8 cellular contexts compared by ENCODE assay signal in the genomic region with DNA sequence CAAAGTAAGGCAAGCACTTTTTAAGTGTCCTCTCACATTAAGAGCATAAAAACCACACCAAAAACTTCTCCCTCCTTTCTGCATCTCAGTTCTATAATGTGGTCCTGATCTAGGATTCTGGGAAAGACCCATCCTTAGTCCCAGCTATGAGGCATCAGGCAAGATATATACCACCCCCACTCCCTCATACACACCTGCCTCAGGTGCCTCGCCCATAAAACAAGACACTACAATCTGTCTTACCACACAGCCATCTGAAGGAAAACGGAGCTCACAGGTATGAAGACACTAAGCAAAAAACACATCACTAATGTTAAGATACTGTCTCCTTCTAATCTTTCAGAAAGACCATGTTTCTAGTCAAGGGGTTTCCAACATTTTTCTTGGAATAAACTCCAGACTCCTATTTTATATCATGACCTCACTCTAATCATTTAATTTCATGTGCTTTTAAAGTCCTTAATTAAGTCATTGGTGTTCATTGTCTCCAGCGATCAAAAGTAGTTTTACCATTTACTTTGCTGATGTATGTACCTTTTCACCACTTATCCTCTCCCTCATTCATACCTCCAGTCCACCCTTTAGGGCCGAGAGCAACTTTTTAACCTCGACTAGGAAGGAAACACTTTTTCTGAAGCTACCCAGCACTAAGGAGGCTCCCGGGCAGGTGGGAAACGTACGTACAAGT. TPM values are rescaled to one million over a fixed set of nuclear protein-coding genes. Genes with fewer than 3 reads are reported as not detected.
A peak's percentile ranks its signal among the peaks of the same experiment; 100 is the strongest.
DNase-seq lines count a peak whose midpoint lies in the region; ATAC-seq and TF ChIP-seq lines count a peak whose summit lies in the region.

No MANE protein-coding gene starts in this region.

- peaks cover 47% of the 10 kb centered on the region for H3K79me2 ChIP-seq in neural progenitor cell (ENCODE audit: low read depth)

- H3K4me3 ChIP-seq in duodenal mucosa (ENCODE audit: low read depth in 1 of 2, low read length in 2 of 2) (peak overlapping the region; percentile 88 to 96), neural progenitor cell (peak overlapping the region; percentile 82)

- H2AFZ ChIP-seq in neural progenitor cell (replicated peaks): no peak overlapping the region

- peaks cover 57% of the 10 kb centered on the region for H4K20me1 ChIP-seq in neural progenitor cell (ENCODE audit: low read depth)

- H3K4me3 Mint-ChIP-seq in CD4-positive, alpha-beta T cell: peak overlapping the region; percentile 91
- peak overlapping the region; percentile 91 for H3K4me3 Mint-ChIP-seq in neural progenitor cell

- no peaks in the 10 kb centered on the region for H3K9me3 ChIP-seq in CD4-positive, alpha-beta T cell (ENCODE audit: control insufficient read depth, low read length)
- H3K9me3 ChIP-seq in duodenal mucosa (ENCODE audit: control insufficient read depth in 1 of 2, low read length in 2 of 2) (no peaks in the 10 kb centered on the region), neural progenitor cell (ENCODE audit: low read depth) (no peaks in the 10 kb centered on the region)

- POLR2A ChIA-PET in CD4-positive, alpha-beta T cell (lab: Charles Lee): interaction anchor here (0.6 to 6.1 kb wide), 20 partner anchors 8 to 255 kb away, joined by 3 to 61 read pairs (median 8); a partner anchor contains a TSS

- TF ChIP-seq CTCF in CD4-positive, alpha-beta T cell (IDR thresholded peaks at IDR 0.05): no peak
- TF ChIP-seq CTCF in neural progenitor cell (IDR thresholded peaks at IDR 0.05): no peak

- H3K27me3 Mint-ChIP-seq in CD4-positive, alpha-beta T cell: no peaks in the 10 kb centered on the region
- H3K27me3 Mint-ChIP-seq in neural progenitor cell (ENCODE audit: insufficient read depth, low read depth): peaks cover 3% of the 10 kb centered on the region

- peak overlapping the region; percentile 84 for H3K27ac ChIP-seq in CD4-positive, alpha-beta T cell (ENCODE audit: low read depth, low read length)
- H3K27ac ChIP-seq in duodenal mucosa (ENCODE audit: low read depth, low read length): peak overlapping the region; percentile 98
- no peak overlapping the region for H3K27ac ChIP-seq in neural progenitor cell

- peaks cover 16% of the 10 kb centered on the region for H3K36me3 Mint-ChIP-seq in CD4-positive, alpha-beta T cell (ENCODE audit: low read depth)
- H3K36me3 Mint-ChIP-seq in neural progenitor cell: peaks cover 5% of the 10 kb centered on the region

- H3K36me3 ChIP-seq in duodenal mucosa (ENCODE audit: control insufficient read depth in 1 of 2, insufficient read depth in 2 of 2, low read length in 2 of 2): no peaks in the 10 kb centered on the region
- H3K36me3 ChIP-seq in neural progenitor cell: no peaks in the 10 kb centered on the region

- H3K4me1 ChIP-seq in duodenal mucosa (ENCODE audit: control insufficient read depth in 1 of 2, insufficient read depth in 2 of 2, low read length in 2 of 2) (peaks cover 80 to 83% of the 10 kb centered on the region in 2 donors), neural progenitor cell (peaks cover 21% of the 10 kb centered on the region)

- H3F3A ChIP-seq in neural progenitor cell (ENCODE audit: low read depth): peaks cover 22% of the 10 kb centered on the region

- CTCF ChIA-PET in CD4-positive, alpha-beta T cell (lab: Charles Lee): interaction anchor here (0.6 to 5.1 kb wide), 11 partner anchors 9 to 180 kb away, joined by 3 to 48 read pairs (median 7); a partner anchor contains a TSS

- peaks cover 89% of the 10 kb centered on the region for H3K4me1 Mint-ChIP-seq in CD4-positive, alpha-beta T cell (ENCODE audit: low read depth)
- H3K4me1 Mint-ChIP-seq in neural progenitor cell: peaks cover 59% of the 10 kb centered on the region

- H3K4me2 ChIP-seq in neural progenitor cell: peak overlapping the region; percentile 99

- H3K9me3 Mint-ChIP-seq in CD4-positive, alpha-beta T cell: no peaks in the 10 kb centered on the region
- H3K9me3 Mint-ChIP-seq in neural progenitor cell: no peaks in the 10 kb centered on the region

- no peak for ATAC-seq in CD4-positive, alpha-beta T cell (ENCODE audit: poor library complexity)

- peak overlapping the region; percentile 82 for H3K27ac Mint-ChIP-seq in CD4-positive, alpha-beta T cell
- peak overlapping the region; percentile 42 for H3K27ac Mint-ChIP-seq in neural progenitor cell

- DNase-seq in CD4-positive, alpha-beta T cell: no peak
- DNase-seq in NCI-H69 (lab: John Stamatoyannopoulos, UW) (peak; percentile 66), neural progenitor cell (ENCODE audit: low spot score) (no peak), NCI-H774 (lab: John Stamatoyannopoulos, UW) (no peak), retina (no peak)
- no peak for DNase-seq in effector CD4-positive, alpha-beta T cell
- DNase-seq in stimulated activated CD4-positive, alpha-beta T cell treated with anti-CD3 and anti-CD28 coated beads, Interleukin-4, amount 100 ng/mL, for 24 hours: no peak

- intact Hi-C loops in CD4-positive, alpha-beta T cell (cut with DNase I, micrococcal nuclease): loop anchor here (2.0 to 5.0 kb wide), 10 partner anchors 19 to 253 kb away; a partner anchor contains a TSS

- no peaks in the 10 kb centered on the region for H3K27me3 ChIP-seq in CD4-positive, alpha-beta T cell (ENCODE audit: control insufficient read depth, insufficient read depth, low read length)
- H3K27me3 ChIP-seq in duodenal mucosa (ENCODE audit: control insufficient read depth in 1 of 2, insufficient read depth in 2 of 2, low read length in 2 of 2): no peaks in the 10 kb centered on the region
- H3K27me3 ChIP-seq in neural progenitor cell: no peaks in the 10 kb centered on the region

- H3K9ac ChIP-seq in duodenal mucosa (ENCODE audit: low read depth in 1 of 2, low read length in 2 of 2) (peak overlapping the region; percentile 89), neural progenitor cell (peak overlapping the region; percentile 65)

RNA-seq across cellular contexts. Expression of a gene that starts 1.1 kb away (rescaled TPM):
- 10 to 100 TPM; 41.4 to 46.5 TPM for total RNA-seq in CD4-positive, alpha-beta T cell
- 0.34 and 2.7 TPM in 2 replicates for total RNA-seq in neural progenitor cell (ENCODE audit: low replicate concordance)

RNA-seq across cellular contexts. Expression of a gene that starts 53.8 kb away (rescaled TPM):
- under 1 TPM; 0.20 to 0.27 TPM for total RNA-seq in CD4-positive, alpha-beta T cell
- not detected in 2 replicates for total RNA-seq in neural progenitor cell (ENCODE audit: low replicate concordance)

Comparison
In these comparisons a context has a peak if more than half of its experiments do, and no peak if none do; other contexts are left out.
1. RNA of a gene that starts 1.1 kb away (total RNA-seq): 41.4 to 46.5 TPM in CD4-positive, alpha-beta T cell; 0.34 to 2.7 TPM in neural progenitor cell; every median in the first group is over 10 times any median in the second.